35 cellular contexts compared by ENCODE assay signal in genomic region chr5:9555961-9556360, GRCh38.
"Had no signal": no experiment of that assay in that cellular context is flagged by ENCODE, and none has a peak within 500 bp of the region (broad histone marks: within the 10 kb centered on the region; RNA-seq: fewer than 3 reads in every experiment).

No MANE protein-coding gene starts in this region.

- H3K4me3 ChIP-seq: MG63 had no signal

- H3K27me3 ChIP-seq: MG63 had no signal

- DNase-seq: Karpas-422, Kasumi-1, MG63, MM.1S, MV-4-11, NCI-H1048, NCI-H1092, NCI-H1092 treated with DMSO at 0.1 percent for 48 hours, NCI-H1105, NCI-H1105 treated with DMSO at 0.1 percent for 48 hours, NCI-H1417, NCI-H1417 treated with DMSO at 0.1 percent for 48 hours, NCI-H1436, NCI-H1436 treated with DMSO at 0.1 percent for 48 hours, NCI-H146, NCI-H1694, NCI-H1694 treated with DMSO at 0.1 percent for 48 hours, NCI-H187, NCI-H187 treated with DMSO at 0.1 percent for 48 hours, NCI-H1930, NCI-H2029, NCI-H2029 treated with DMSO at 0.1 percent for 48 hours, NCI-H2081, NCI-H2081 treated with DMSO at 0.1 percent for 48 hours, NCI-H2107, NCI-H2171, NCI-H2171 treated with DMSO at 0.1 percent for 48 hours, NCI-H2227 treated with DMSO at 0.1 percent for 48 hours, NCI-H226, NCI-H345, NCI-H446, NCI-H446 treated with DMSO at 0.1 percent for 48 hours, NCI-H510A, NCI-H510A treated with DMSO at 0.1 percent for 48 hours, NCI-H524 had no signal
